ENCODE assay signal across 15 cellular contexts in genomic region chrX:53794181-53794580, GRCh38.
DNase-seq lines count a peak whose midpoint lies in the region; ATAC-seq and TF ChIP-seq lines count a peak whose summit lies in the region.
"Had no signal": no experiment of that assay in that cellular context is flagged by ENCODE, and none has a peak within 500 bp of the region (broad histone marks: within the 10 kb centered on the region; RNA-seq: fewer than 3 reads in every experiment).

No MANE protein-coding gene starts in this region.

- ATAC-seq in SK-N-SH treated with all-trans-retinoic acid at 6 μM for 48 hours (no peak), natural killer cell (no peak)
- no peak for ATAC-seq in natural killer cell treated with Interleukin-12 subunit alpha and Interleukin-12 subunit beta and Interleukin-15 and Interleukin-18, amount 100 ng/mL, for 72 hours
- ATAC-seq in activated T-helper 17 cell treated with anti-CD3 and anti-CD28 coated beads, Interleukin-2, amount 50 U/mL, for 72 hours (replicated peaks): no peak

- H3K9ac ChIP-seq in SK-N-SH: no peak overlapping the region
- H3K9ac ChIP-seq: BLaER1 treated with 17β-estradiol and CSF1 and Interleukin-3, amounts not matched to agents 10 nM and 100 nM had no signal

- no peaks in the 10 kb centered on the region for H3K9me3 ChIP-seq in SK-N-SH
- H3K9me3 ChIP-seq: HAP-1 had no signal

- TF ChIP-seq CTCF in SK-N-SH (IDR thresholded peaks at IDR 0.05): no peak
- TF ChIP-seq CTCF in natural killer cell (IDR thresholded peaks at IDR 0.05): no peak

- H2AFZ ChIP-seq in SK-N-SH (ENCODE audit: low read depth): no peak overlapping the region

- H4K20me1 ChIP-seq in SK-N-SH (ENCODE audit: insufficient read depth): no peaks in the 10 kb centered on the region
- H4K20me1 ChIP-seq: BLaER1 treated with 17β-estradiol and CSF1 and Interleukin-3, amounts not matched to agents 10 nM and 100 nM had no signal

- H3K4me1 Mint-ChIP-seq in natural killer cell treated with Interleukin-12 subunit alpha and Interleukin-12 subunit beta and Interleukin-15 and Interleukin-18, amount 100 ng/mL, for 72 hours (ENCODE audit: low read depth in 2 of 2): peaks cover 18 to 22% of the 10 kb centered on the region in 2 donors
- peaks cover 0 to 24% of the 10 kb centered on the region in 2 donors for H3K4me1 Mint-ChIP-seq in natural killer cell
- peaks cover 7% of the 10 kb centered on the region for H3K4me1 Mint-ChIP-seq in activated T-helper 17 cell treated with anti-CD3 and anti-CD28 coated beads, Interleukin-2, amount 50 U/mL, for 72 hours

- DNase-seq in SK-N-SH: no peak
- DNase-seq in natural killer cell treated with Interleukin-12 subunit alpha and Interleukin-12 subunit beta and Interleukin-15 and Interleukin-18, amount 100 ng/mL, for 72 hours (ENCODE audit: low spot score): no peak
- no peak for DNase-seq in natural killer cell
- peak; percentile 26 for DNase-seq in left kidney (ENCODE audit: low read depth, low spot score)
- DNase-seq in ureter (ENCODE audit: low spot score): no peak
- DNase-seq in head of caudate nucleus: no peak
- DNase-seq: 8988T; ACHN; CD4-positive, alpha-beta T cell; DMS79; GOT3 had no signal

- H3K27me3 ChIP-seq in SK-N-SH (ENCODE audit: insufficient read depth): no peaks in the 10 kb centered on the region

- H3K4me3 Mint-ChIP-seq in natural killer cell treated with Interleukin-12 subunit alpha and Interleukin-12 subunit beta and Interleukin-15 and Interleukin-18, amount 100 ng/mL, for 72 hours: peak overlapping the region; percentile 52
- no peak overlapping the region for H3K4me3 Mint-ChIP-seq in natural killer cell
- no peak overlapping the region for H3K4me3 Mint-ChIP-seq in activated T-helper 17 cell treated with anti-CD3 and anti-CD28 coated beads, Interleukin-2, amount 50 U/mL, for 72 hours
- H3K4me3 Mint-ChIP-seq: CD4-positive, alpha-beta T cell had no signal

- no peak overlapping the region for H3K4me2 ChIP-seq in SK-N-SH
- H3K4me2 ChIP-seq: BLaER1 treated with 17β-estradiol and CSF1 and Interleukin-3, amounts not matched to agents 10 nM and 100 nM had no signal

- no peak overlapping the region for H3K4me3 ChIP-seq in SK-N-SH (ENCODE audit: low read depth in 2 of 2, low read length in 1 of 2)
- H3K4me3 ChIP-seq: BLaER1 treated with 17β-estradiol and CSF1 and Interleukin-3, amounts not matched to agents 10 nM and 100 nM; HAP-1 had no signal

- H3K27ac ChIP-seq in SK-N-SH (ENCODE audit: low read depth in 2 of 2, low read length in 1 of 2): no peak overlapping the region
- H3K27ac ChIP-seq: BLaER1 treated with 17β-estradiol and CSF1 and Interleukin-3, amounts not matched to agents 10 nM and 100 nM had no signal

- H3K27me3 Mint-ChIP-seq in natural killer cell treated with Interleukin-12 subunit alpha and Interleukin-12 subunit beta and Interleukin-15 and Interleukin-18, amount 100 ng/mL, for 72 hours: peaks cover 0 to 6% of the 10 kb centered on the region in 2 donors
- peaks cover 0 to 6% of the 10 kb centered on the region in 2 donors for H3K27me3 Mint-ChIP-seq in natural killer cell (ENCODE audit: low read depth in 2 of 2)
- no peaks in the 10 kb centered on the region for H3K27me3 Mint-ChIP-seq in activated T-helper 17 cell treated with anti-CD3 and anti-CD28 coated beads, Interleukin-2, amount 50 U/mL, for 72 hours
- H3K27me3 Mint-ChIP-seq: CD4-positive, alpha-beta T cell had no signal

- no peaks in the 10 kb centered on the region for H3K9me2 ChIP-seq in SK-N-SH

- H3K4me1 ChIP-seq in SK-N-SH (ENCODE audit: control insufficient read depth in 1 of 2, insufficient read depth in 2 of 2, low read depth in 1 of 2, low read length in 1 of 2): no peaks in the 10 kb centered on the region
- H3K4me1 ChIP-seq: BLaER1 treated with 17β-estradiol and CSF1 and Interleukin-3, amounts not matched to agents 10 nM and 100 nM; HAP-1 had no signal

- no peak for TF ChIP-seq RAD21 in SK-N-SH (IDR thresholded peaks at IDR 0.05; ENCODE audit: low read length)

- intact Hi-C loops in natural killer cell (cut with micrococcal nuclease) (no loop called here), head of caudate nucleus (cut with DNase I) (no loop called here)

- H3K9me3 Mint-ChIP-seq in natural killer cell treated with Interleukin-12 subunit alpha and Interleukin-12 subunit beta and Interleukin-15 and Interleukin-18, amount 100 ng/mL, for 72 hours: no peaks in the 10 kb centered on the region
- no peaks in the 10 kb centered on the region for H3K9me3 Mint-ChIP-seq in natural killer cell
- H3K9me3 Mint-ChIP-seq in activated T-helper 17 cell treated with anti-CD3 and anti-CD28 coated beads, Interleukin-2, amount 50 U/mL, for 72 hours: no peaks in the 10 kb centered on the region
- H3K9me3 Mint-ChIP-seq: CD4-positive, alpha-beta T cell had no signal

- peak overlapping the region; percentile 25 to 50 for H3K27ac Mint-ChIP-seq in natural killer cell treated with Interleukin-12 subunit alpha and Interleukin-12 subunit beta and Interleukin-15 and Interleukin-18, amount 100 ng/mL, for 72 hours
- peak overlapping the region in 1 of 2 donors; percentile 78 for H3K27ac Mint-ChIP-seq in natural killer cell
- H3K27ac Mint-ChIP-seq in activated T-helper 17 cell treated with anti-CD3 and anti-CD28 coated beads, Interleukin-2, amount 50 U/mL, for 72 hours: peak overlapping the region; percentile 29
- H3K27ac Mint-ChIP-seq: CD4-positive, alpha-beta T cell had no signal

- POLR2A ChIA-PET in SK-N-SH (lab: Yijun Ruan, JAX): no interaction called here

- H3K36me3 Mint-ChIP-seq in natural killer cell treated with Interleukin-12 subunit alpha and Interleukin-12 subunit beta and Interleukin-15 and Interleukin-18, amount 100 ng/mL, for 72 hours: peaks cover 4% of the 10 kb centered on the region
- peaks cover under 1% of the 10 kb centered on the region for H3K36me3 Mint-ChIP-seq in natural killer cell
- no peaks in the 10 kb centered on the region for H3K36me3 Mint-ChIP-seq in activated T-helper 17 cell treated with anti-CD3 and anti-CD28 coated beads, Interleukin-2, amount 50 U/mL, for 72 hours (ENCODE audit: low read depth)

- no peak for TF ChIP-seq EP300 in SK-N-SH (IDR thresholded peaks at IDR 0.05; ENCODE audit: borderline replicate concordance in 1 of 2, low read depth in 1 of 2, low read length in 1 of 2)

- CTCF ChIA-PET in SK-N-SH (lab: Yijun Ruan, JAX): no interaction called here

- 36% methylated on average over 2 of the region's 2 CpGs for WGBS in SK-N-SH (ENCODE audit: low lambda C conversion rate)

- H3K36me3 ChIP-seq in SK-N-SH (replicated peaks in 1 of 2; ENCODE audit: control insufficient read depth in 1 of 2, insufficient read depth in 2 of 2, low read length in 1 of 2): no peaks in the 10 kb centered on the region
- H3K36me3 ChIP-seq: BLaER1 treated with 17β-estradiol and CSF1 and Interleukin-3, amounts not matched to agents 10 nM and 100 nM; HAP-1 had no signal

- no peaks in the 10 kb centered on the region for H3F3A ChIP-seq in SK-N-SH (replicated peaks; ENCODE audit: insufficient read depth)

- no peaks in the 10 kb centered on the region for H3K79me2 ChIP-seq in SK-N-SH (ENCODE audit: insufficient read depth)

TF ChIP-seq in SK-N-SH, 30 proteins besides CTCF, POLR2A, EP300 and RAD21:
- TF ChIP-seq RFX5 (IDR thresholded peaks at IDR 0.05; ENCODE audit: low read length) (peak; percentile 65; the same call in 1 of the 2 replicates), USF2 (IDR thresholded peaks at IDR 0.05; ENCODE audit: borderline replicate concordance, low read depth, low read length) (no peak)
TF ChIP-seq in SK-N-SH: peak in this region for 1.

TF ChIP-seq in SK-N-SH treated with all-trans-retinoic acid at 6 μM for 48 hours, 23 proteins besides CTCF, POLR2A, EP300 and RAD21:
- TF ChIP-seq BACH2 (CRISPR knock-in tag; IDR thresholded peaks at IDR 0.05; ENCODE audit: borderline replicate concordance): no peak
- TF ChIP-seq CSRNP3 (CRISPR knock-in tag; IDR thresholded peaks at IDR 0.05): no peak
- no peak for TF ChIP-seq ESRRG (CRISPR knock-in tag; IDR thresholded peaks at IDR 0.05)
- no peak for TF ChIP-seq GLIS3 (CRISPR knock-in tag; IDR thresholded peaks at IDR 0.05)
- TF ChIP-seq ZC3H10 (CRISPR knock-in tag; IDR thresholded peaks at IDR 0.05): no peak
- TF ChIP-seq ZNF8 (CRISPR knock-in tag; IDR thresholded peaks at IDR 0.05): no peak
